Comparison of ENCODE assay signal across 8 cellular contexts in the genomic region with DNA sequence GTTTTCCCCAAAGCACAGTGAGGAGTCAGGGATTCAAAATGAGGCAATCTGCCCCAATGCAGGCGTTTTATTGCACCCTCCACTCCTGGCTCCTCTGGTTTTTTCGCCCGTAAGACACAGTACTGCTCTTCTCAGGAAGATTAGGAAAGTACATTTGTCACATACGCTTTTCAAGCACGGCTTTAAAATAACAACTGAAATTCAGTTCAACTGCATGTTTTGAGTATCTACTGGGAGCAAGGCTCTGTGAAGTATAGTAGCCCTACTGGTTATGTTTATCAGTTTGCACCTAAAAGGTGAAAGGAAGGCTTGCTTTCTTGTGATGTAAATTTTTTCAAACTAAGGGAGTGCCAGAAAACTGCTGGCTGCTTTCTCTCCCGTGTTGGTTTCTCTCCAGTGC. TPM values are rescaled to one million over a fixed set of nuclear protein-coding genes. Genes with fewer than 3 reads are reported as not detected.
DNase-seq lines count a peak whose midpoint lies in the region; ATAC-seq and TF ChIP-seq lines count a peak whose summit lies in the region.

No MANE protein-coding gene starts in this region.

- H3K9me3 ChIP-seq in SK-N-MC (ENCODE audit: low read depth, low read length) (no peaks in the 10 kb centered on the region), esophagus muscularis mucosa (no peaks in the 10 kb centered on the region), ovary (no peaks in the 10 kb centered on the region)

- peak overlapping the region; percentile 37 for H3K9ac ChIP-seq in SK-N-MC (ENCODE audit: insufficient read length)

- TF ChIP-seq CTCF in esophagus muscularis mucosa (IDR thresholded peaks at IDR 0.05), result no peak
- TF ChIP-seq CTCF in ovary (IDR thresholded peaks at IDR 0.05), result no peak

- peaks cover 30% of the 10 kb centered on the region for H3K4me1 Mint-ChIP-seq in T-helper 1 cell treated with Interleukin-12 subunit alpha and Interleukin-12 subunit beta and Interleukin-4 antibody, amounts not matched to agents 30 μg/mL and 1 μg/mL, for 36 hours (ENCODE audit: low read depth)

- TF ChIP-seq POLR2A in esophagus muscularis mucosa (IDR thresholded peaks at IDR 0.05; ENCODE audit: low read depth) (no peak), ovary (IDR thresholded peaks at IDR 0.05) (no peak)

- whole genome bisulfite sequencing in esophagus muscularis mucosa, result 1% methylated on average over 6 of the region's 6 CpGs
- 0 to 2% (median 1%) methylated on average over 6 of the region's 6 CpGs for whole genome bisulfite sequencing in ovary, 3 donors

- H3K27ac ChIP-seq in SK-N-MC, result no peak overlapping the region
- peak overlapping the region; percentile 96 to 98 (median 98) for H3K27ac ChIP-seq in esophagus muscularis mucosa (replicated peaks in 1 of 4)
- H3K27ac ChIP-seq in ovary, result peak overlapping the region; percentile 95 to 100

- no peak for DNase-seq in T-helper 1 cell
- DNase-seq in SK-N-MC (ENCODE audit: low read depth, low spot score), result no peak
- no peak for DNase-seq in esophagus muscularis mucosa (ENCODE audit: extremely low spot score)
- no peak for DNase-seq in ovary
- DNase-seq in HK-2 (ENCODE audit: unreplicated experiment), result no peak
- DNase-seq in SKM-1 (lab: John Stamatoyannopoulos, UW; ENCODE audit: unreplicated experiment), result no peak

- H3K36me3 Mint-ChIP-seq in T-helper 1 cell treated with Interleukin-12 subunit alpha and Interleukin-12 subunit beta and Interleukin-4 antibody, amounts not matched to agents 30 μg/mL and 1 μg/mL, for 36 hours (ENCODE audit: low read depth), result peaks cover 4% of the 10 kb centered on the region

- peak overlapping the region; percentile 86 for H3K4me3 Mint-ChIP-seq in T-helper 1 cell treated with Interleukin-12 subunit alpha and Interleukin-12 subunit beta and Interleukin-4 antibody, amounts not matched to agents 30 μg/mL and 1 μg/mL, for 36 hours

- TF ChIP-seq EP300 in esophagus muscularis mucosa (IDR thresholded peaks at IDR 0.05) (no peak), ovary (IDR thresholded peaks at IDR 0.05) (no peak)

- intact Hi-C loops in esophagus muscularis mucosa (cut with DNase I), result no loop called here
- intact Hi-C loops in ovary (cut with DNase I), result loop anchor here (10.0 kb wide), 2 partner anchors 71 to 211 kb away; no protein-coding TSS in a partner anchor

- H3K27me3 ChIP-seq in esophagus muscularis mucosa (no peaks in the 10 kb centered on the region), ovary (no peaks in the 10 kb centered on the region)

- peak overlapping the region; percentile 89 for H3K27ac Mint-ChIP-seq in T-helper 1 cell treated with Interleukin-12 subunit alpha and Interleukin-12 subunit beta and Interleukin-4 antibody, amounts not matched to agents 30 μg/mL and 1 μg/mL, for 36 hours

- no peaks in the 10 kb centered on the region for H3K9me3 Mint-ChIP-seq in T-helper 1 cell treated with Interleukin-12 subunit alpha and Interleukin-12 subunit beta and Interleukin-4 antibody, amounts not matched to agents 30 μg/mL and 1 μg/mL, for 36 hours

- H3K27me3 Mint-ChIP-seq in T-helper 1 cell treated with Interleukin-12 subunit alpha and Interleukin-12 subunit beta and Interleukin-4 antibody, amounts not matched to agents 30 μg/mL and 1 μg/mL, for 36 hours (ENCODE audit: low read depth), result peaks cover 5% of the 10 kb centered on the region

- no peak for ATAC-seq in GM18502 (IDR thresholded peaks at IDR 0.05; ENCODE audit: poor library complexity, unreplicated experiment)

- H3K4me3 ChIP-seq in SK-N-MC, result peak overlapping the region; percentile 83
- H3K4me3 ChIP-seq in esophagus muscularis mucosa, result peak overlapping the region; percentile 74 to 89 (median 84)
- peak overlapping the region; percentile 67 for H3K4me3 ChIP-seq in ovary

- H3K4me1 ChIP-seq in esophagus muscularis mucosa, result peaks cover 17 to 30% (median 25%) of the 10 kb centered on the region in 4 donors
- no peaks in the 10 kb centered on the region for H3K4me1 ChIP-seq in ovary (ENCODE audit: insufficient read depth)

- H3K36me3 ChIP-seq in SK-N-MC (ENCODE audit: insufficient read depth, low read length) (no peaks in the 10 kb centered on the region), esophagus muscularis mucosa (peaks cover 0 to 10% (median 3%) of the 10 kb centered on the region in 4 donors), ovary (no peaks in the 10 kb centered on the region)

RNA-seq across cellular contexts. Expression of a gene that starts 1.9 kb away (rescaled TPM):
- total RNA-seq in esophagus muscularis mucosa (100 to 1,000 TPM in 1 of 4 donors, 10 to 100 TPM in 3; 64.3 to 132 (median 87.0) TPM), ovary (10 to 100 TPM; 31.4 to 90.0 (median 39.1) TPM)
- 10 to 100 TPM; 15.6 to 22.5 TPM for polyA plus RNA-seq in ovary
